1 cellular context compared by ENCODE assay signal in genomic region chr4:99362768-99363167, GRCh38.
TF ChIP-seq lines count a peak whose summit lies in the region.

No MANE protein-coding gene starts in this region.

TF ChIP-seq in IMR-90, 13 proteins besides CTCF, POLR2A, EP300 and RAD21:
- TF ChIP-seq BHLHE40 (IDR thresholded peaks at IDR 0.05; ENCODE audit: low read depth, low read length) = no peak
- no peak for TF ChIP-seq MAZ (IDR thresholded peaks at IDR 0.05; ENCODE audit: borderline replicate concordance, low read depth, low read length)
